In the genomic region with DNA sequence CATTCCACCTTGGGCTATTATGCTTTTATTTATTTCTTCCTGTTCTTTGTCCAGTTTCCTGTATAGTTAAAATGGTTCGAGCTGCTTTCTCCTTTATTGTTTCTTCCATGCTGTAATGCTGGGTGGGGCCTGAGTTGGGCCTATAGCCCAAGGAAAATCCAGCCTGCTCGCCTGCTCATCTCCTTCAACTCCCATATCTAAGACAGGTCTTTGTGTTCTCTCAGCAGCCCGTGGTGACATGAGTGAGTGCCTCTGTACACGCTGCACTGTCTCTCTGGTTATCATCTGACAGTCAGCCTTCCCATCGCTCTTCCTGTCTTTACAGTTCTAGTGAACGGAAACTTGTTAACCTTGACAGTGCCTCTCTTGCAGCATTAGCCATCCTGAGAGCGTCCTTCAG, we compare ENCODE assay signal across 19 cellular contexts.
A peak's percentile ranks its signal among the peaks of the same experiment; 100 is the strongest.
DNase-seq lines count a peak whose midpoint lies in the region; ATAC-seq, FAIRE-seq and TF ChIP-seq lines count a peak whose summit lies in the region.
"Had no signal": no experiment of that assay in that cellular context is flagged by ENCODE, and none has a peak within 500 bp of the region (broad histone marks: within the 10 kb centered on the region; RNA-seq: fewer than 3 reads in every experiment).

No MANE protein-coding gene starts in this region.

- DNase-seq in NCI-H146 (lab: John Stamatoyannopoulos, UW) (peak; percentile 15), NCI-H146 treated with DMSO at 0.1 percent for 48 hours (lab: John Stamatoyannopoulos, UW; ENCODE audit: unreplicated experiment) (no peak), KG1 (lab: John Stamatoyannopoulos, UW) (peak; percentile 14), GM12878 (ENCODE audit: low read depth, low spot score) (no peak), kidney tubule cell (ENCODE audit: low spot score) (peak; percentile 10), kidney glomerular epithelial cell (lab: John Stamatoyannopoulos, UW) (no peak), sciatic nerve (ENCODE audit: low spot score) (no peak)
- DNase-seq in stimulated activated CD4-positive, alpha-beta T cell treated with anti-CD3 and anti-CD28 coated beads, Interleukin-4, amount 100 ng/mL, for 1 hour, result no peak
- DNase-seq: activated naive CD8-positive, alpha-beta T cell treated with anti-CD3 and anti-CD28 coated beads, Interleukin-2, amount 10 ng/mL, durations not matched to agents 7 days and 5 days; glutamatergic neuron; HFFc6; naive thymus-derived CD8-positive, alpha-beta T cell; NCI-H2227 treated with DMSO at 0.1 percent for 48 hours; T-helper 1 cell had no signal

- no peak for TF ChIP-seq EP300 in GM12878 (IDR thresholded peaks at IDR 0.05; ENCODE audit: borderline replicate concordance in 1 of 2, control insufficient read depth in 1 of 2, low read depth in 2 of 2, low read length in 2 of 2)

- no peak for FAIRE-seq in GM12878 (lab: Jason Lieb, UNC)
- FAIRE-seq: bronchial epithelial cell had no signal

- no peak overlapping the region for H3K9ac ChIP-seq in GM12878 (ENCODE audit: control insufficient read depth, insufficient read depth, low read length)

- intact Hi-C loops in GM12878 (cut with micrococcal nuclease; ENCODE audit: unreplicated experiment) (loop anchor here (10.0 kb wide), 1 partner anchor 373 kb away; no protein-coding TSS in a partner anchor), sciatic nerve (cut with DNase I) (no loop called here)

- no peak overlapping the region for H3K27ac ChIP-seq in GM12878 (ENCODE audit: control insufficient read depth, insufficient read depth)
- H3K27ac ChIP-seq: 22Rv1, esophagus muscularis mucosa, VCaP had no signal

- H3K36me3 ChIP-seq in GM12878 (ENCODE audit: control insufficient read depth in 2 of 2, insufficient read depth in 2 of 2, low read length in 1 of 2), result no peaks in the 10 kb centered on the region
- H3K36me3 ChIP-seq: esophagus muscularis mucosa had no signal

- RAD21 ChIA-PET in GM12878 (lab: Charles Lee; ENCODE audit: unreplicated experiment), result no interaction called here

- in situ Hi-C loops in GM12878 (cut with MboI), result no loop called here

- peak; percentile 17; the same call in 1 of the 3 replicates for ATAC-seq in GM12878
- ATAC-seq in sciatic nerve, result no peak
- ATAC-seq: naive thymus-derived CD8-positive, alpha-beta T cell; stimulated activated effector memory CD8-positive, alpha-beta T cell treated with anti-CD3 and anti-CD28 coated beads, Interleukin-12 subunit alpha, Interleukin-12 subunit beta, amount 100 ng/mL, for 72 hours had no signal

- BruUV-seq in GM12878 (replicated peaks; lab: Mats Ljungman, UMichigan), result no TSS peak

- 21% methylated on average over 7 of the region's 7 CpGs for WGBS in GM12878 (ENCODE audit: insufficient coverage, insufficient replicate concordance, low lambda C conversion rate, missing lambda C conversion rate)

- no peak overlapping the region for H3K4me2 ChIP-seq in GM12878 (ENCODE audit: control insufficient read depth, insufficient read depth)

- 0 out of 2 replicates have a peak, but pooled peaks cover 2% of the 10 kb centered on the region for H3K4me1 ChIP-seq in GM12878 (ENCODE audit: control insufficient read depth, insufficient read depth, low read length)
- H3K4me1 ChIP-seq: esophagus muscularis mucosa had no signal

- peak overlapping the region; percentile 49 for H2AFZ ChIP-seq in GM12878 (ENCODE audit: control insufficient read depth, low read depth, low read length)

- POLR2A ChIA-PET in GM12878 (lab: Charles Lee), result no interaction called here

- no peak for TF ChIP-seq CTCF in GM12878 (IDR thresholded peaks at IDR 0.05 in 2 of 3, conservative IDR thresholded peaks at IDR 0.05 in 1 of 3; ENCODE audit: control insufficient read depth in 2 of 3, extremely low read depth in 1 of 3, insufficient read depth in 1 of 3, low read depth in 3 of 3, low read length in 3 of 3)

- no peaks in the 10 kb centered on the region for H3K79me2 ChIP-seq in GM12878 (ENCODE audit: control insufficient read depth, insufficient read depth, low read length)

- CTCF ChIA-PET in GM12878 (lab: Yijun Ruan, JAX), result no interaction called here

- no peak for TF ChIP-seq POLR2A in GM12878 (IDR thresholded peaks at IDR 0.05; ENCODE audit: low read depth, low read length)

- no peak for TF ChIP-seq RAD21 in GM12878 (IDR thresholded peaks at IDR 0.05; ENCODE audit: insufficient read depth, low read depth, low read length)

- no peaks in the 10 kb centered on the region for H3K9me3 ChIP-seq in GM12878 (replicated peaks; ENCODE audit: control insufficient read depth, insufficient read depth, low read length)
- H3K9me3 ChIP-seq: esophagus muscularis mucosa had no signal

- H3K4me3 ChIP-seq in GM12878, result no peak overlapping the region
- H3K4me3 ChIP-seq: esophagus muscularis mucosa had no signal

- no peaks in the 10 kb centered on the region for H3K27me3 ChIP-seq in GM12878 (replicated peaks in 1 of 2; ENCODE audit: control insufficient read depth in 2 of 2, insufficient read depth in 2 of 2, low read length in 1 of 2)
- H3K27me3 ChIP-seq: esophagus muscularis mucosa had no signal

- H4K20me1 ChIP-seq in GM12878 (ENCODE audit: control insufficient read depth, insufficient read depth), result no peaks in the 10 kb centered on the region

- SMC1A ChIA-PET in GM12878 (lab: Charles Lee; ENCODE audit: uncharacterized antibody, unreplicated experiment), result no interaction called here

TF ChIP-seq in GM12878, 131 proteins besides CTCF, POLR2A, EP300 and RAD21:
- TF ChIP-seq SUZ12 (IDR thresholded peaks at IDR 0.05; ENCODE audit: unreplicated experiment), result no peak
- TF ChIP-seq ZNF622 (IDR thresholded peaks at IDR 0.05), result no peak
- TF ChIP-seq BRCA1 (IDR thresholded peaks at IDR 0.05; ENCODE audit: low read depth, low read length), result no peak
- no peak for TF ChIP-seq MYC (IDR thresholded peaks at IDR 0.05; ENCODE audit: insufficient read depth, insufficient read length, insufficient replicate concordance, low read length, severe bottlenecking)

Comparison
In these comparisons a context has a peak if more than half of its experiments do, and no peak if none do; other contexts are left out.
1. DNase-seq: peak in NCI-H146 (single experiment), KG1 (single experiment) and kidney tubule cell (single experiment); none in NCI-H146 treated with DMSO at 0.1 percent for 48 hours (single experiment), GM12878 (single experiment), kidney glomerular epithelial cell (single experiment), sciatic nerve (single experiment) and stimulated activated CD4-positive, alpha-beta T cell treated with anti-CD3 and anti-CD28 coated beads, Interleukin-4, amount 100 ng/mL, for 1 hour (single experiment).